8 cellular contexts compared by ENCODE assay signal in the genomic region with DNA sequence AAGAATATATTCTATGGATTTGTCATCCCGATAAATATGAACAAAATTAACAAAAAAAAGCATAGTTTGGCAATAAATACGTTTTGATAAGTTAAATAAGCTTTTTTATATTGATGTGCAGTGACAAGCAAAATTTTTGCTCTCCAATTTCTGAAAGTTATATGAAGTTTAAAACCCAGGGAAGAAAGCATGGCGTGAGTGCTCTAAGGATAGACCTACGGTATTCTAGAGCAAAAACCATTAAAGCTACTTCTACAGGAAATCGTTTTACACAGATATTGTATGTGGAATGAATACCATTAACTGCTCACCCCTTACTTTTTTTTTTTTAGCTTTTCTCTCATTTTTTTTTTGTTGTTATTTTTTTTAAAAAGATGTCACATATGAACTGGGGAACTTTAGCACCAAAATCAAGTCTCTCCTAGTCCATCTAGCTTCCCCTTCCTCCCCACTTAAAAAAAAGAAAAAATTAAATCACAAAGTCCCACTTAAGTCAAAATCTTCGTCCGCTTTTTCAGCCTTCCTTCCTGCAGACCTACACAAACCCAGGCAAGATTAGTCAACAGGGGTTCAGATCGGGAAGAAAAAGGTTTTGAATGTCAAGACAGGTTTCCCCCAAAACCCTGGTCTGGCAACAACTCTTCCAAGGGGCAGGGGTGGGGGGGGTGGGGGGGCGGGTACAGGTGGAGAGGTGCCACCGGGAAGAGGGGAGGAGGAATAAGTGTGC. TPM values are rescaled to one million over a fixed set of nuclear protein-coding genes. Genes with fewer than 3 reads are reported as not detected.
A peak's percentile ranks its signal among the peaks of the same experiment; 100 is the strongest.
DNase-seq lines count a peak whose midpoint lies in the region; ATAC-seq and TF ChIP-seq lines count a peak whose summit lies in the region.

No MANE protein-coding gene starts in this region.

- H3K27ac ChIP-seq in gastrocnemius medialis = peak overlapping the region; percentile 97 to 100 (median 98)

- TF ChIP-seq POLR2A in gastrocnemius medialis (IDR thresholded peaks at IDR 0.05) = no peak

- in situ Hi-C loops in gastrocnemius medialis (cut with MboI; ENCODE audit: low sequenced_read_pairs in 4 of 4) = loop anchor here in 1 of 4 donors (25.0 kb wide), 1 partner anchor 251 kb away; no protein-coding TSS in a partner anchor

- no peak for ATAC-seq in gastrocnemius medialis

- H3K4me3 ChIP-seq in WI38 (ENCODE audit: low read depth, low read length) = peak overlapping the region; percentile 100
- peak overlapping the region; percentile 77 for H3K4me3 ChIP-seq in fibroblast of villous mesenchyme (ENCODE audit: low read depth, low read length)
- peak overlapping the region; percentile 72 to 90 (median 82) for H3K4me3 ChIP-seq in gastrocnemius medialis

- DNase-seq in ELR (ENCODE audit: low read depth) = peak; percentile 19
- DNase-seq in fibroblast of villous mesenchyme (ENCODE audit: low read depth) = no peak
- no peak for DNase-seq in gastrocnemius medialis
- DNase-seq in SHP77 treated with DMSO at 0.1 percent for 48 hours (lab: John Stamatoyannopoulos, UW) = no peak
- DNase-seq in NCI-H1930 (lab: John Stamatoyannopoulos, UW) = no peak
- no peak for DNase-seq in activated effector memory CD4-positive, alpha-beta T cell treated with Interleukin-2 at 50 U/mL for 16 hours
- no peak for DNase-seq in hepatic stellate cell (ENCODE audit: low spot score)

- H3K9me3 ChIP-seq in gastrocnemius medialis = no peaks in the 10 kb centered on the region

- H3K27me3 ChIP-seq in gastrocnemius medialis = no peaks in the 10 kb centered on the region

- intact Hi-C loops in gastrocnemius medialis (cut with DNase I; ENCODE audit: low total_unique reads) = loop anchor here (1.0 to 2.0 kb wide), 2 partner anchors 166 to 539 kb away; no protein-coding TSS in a partner anchor

- H3K4me1 ChIP-seq in gastrocnemius medialis = peaks cover 9 to 25% of the 10 kb centered on the region in 2 donors

- H3K36me3 ChIP-seq in gastrocnemius medialis = peaks cover 3 to 52% of the 10 kb centered on the region in 2 donors

- TF ChIP-seq CTCF in WI38 (IDR thresholded peaks at IDR 0.05; ENCODE audit: low read depth, low read length) (no peak), fibroblast of villous mesenchyme (IDR thresholded peaks at IDR 0.05; ENCODE audit: insufficient read depth, low read depth, low read length) (no peak), gastrocnemius medialis (IDR thresholded peaks at IDR 0.05 in 4 of 5, conservative IDR thresholded peaks at IDR 0.05 in 1 of 5) (no peak)

RNA-seq across cellular contexts. Expression of a gene that starts 4.4 kb away (rescaled TPM):
- total RNA-seq in fibroblast of villous mesenchyme (24.2 and 44.5 TPM in 2 replicates), gastrocnemius medialis (100 to 1,000 TPM in 3 of 4 donors, 10 to 100 TPM in 1; 60.2 to 196 (median 125) TPM)
